ENCODE assay signal across 2 cellular contexts in genomic region chr2:127217470-127218325, GRCh38.
TF ChIP-seq lines count a peak whose summit lies in the region.

No MANE protein-coding gene starts in this region.

TF ChIP-seq in HepG2, 621 proteins besides CTCF, POLR2A, EP300 and RAD21:
- no peak for TF ChIP-seq ATAD3A (CRISPR knock-in tag; IDR thresholded peaks at IDR 0.05)
- no peak for TF ChIP-seq ZMAT3 (CRISPR knock-in tag; conservative IDR thresholded peaks at IDR 0.05)
- no peak for TF ChIP-seq MAF1 (CRISPR knock-in tag; IDR thresholded peaks at IDR 0.05; ENCODE audit: borderline replicate concordance)
- TF ChIP-seq XRCC5 (optimal IDR thresholded peaks at IDR 0.05; ENCODE audit: low read length), result peak; percentile 25
- no peak for TF ChIP-seq PREB (CRISPR knock-in tag; IDR thresholded peaks at IDR 0.05)
- TF ChIP-seq TCF7L2 (IDR thresholded peaks at IDR 0.05; ENCODE audit: low read depth, low read length), result no peak
- no peak for TF ChIP-seq GTF3A (CRISPR knock-in tag; conservative IDR thresholded peaks at IDR 0.05)
TF ChIP-seq in HepG2: peak in this region for 1.

TF ChIP-seq in HEK293T, 16 proteins besides CTCF, POLR2A, EP300 and RAD21:
- TF ChIP-seq NFRKB (IDR thresholded peaks at IDR 0.05) (no peak), ARNT (IDR thresholded peaks at IDR 0.05) (no peak), LEF1 (IDR thresholded peaks at IDR 0.05; ENCODE audit: borderline replicate concordance) (no peak), FOXM1 (IDR thresholded peaks at IDR 0.05; ENCODE audit: borderline replicate concordance) (no peak), TARDBP (IDR thresholded peaks at IDR 0.05) (no peak), ZNF384 (IDR thresholded peaks at IDR 0.05) (no peak), FOXA1 (IDR thresholded peaks at IDR 0.05) (no peak), L3MBTL2 (conservative IDR thresholded peaks at IDR 0.05) (no peak), HDGF (IDR thresholded peaks at IDR 0.05; ENCODE audit: borderline replicate concordance) (no peak), ELF4 (IDR thresholded peaks at IDR 0.05) (no peak), SUZ12 (IDR thresholded peaks at IDR 0.05) (no peak), PKNOX1 (IDR thresholded peaks at IDR 0.05) (no peak), BHLHE40 (IDR thresholded peaks at IDR 0.05; ENCODE audit: borderline replicate concordance) (no peak)
